In the genomic region with DNA sequence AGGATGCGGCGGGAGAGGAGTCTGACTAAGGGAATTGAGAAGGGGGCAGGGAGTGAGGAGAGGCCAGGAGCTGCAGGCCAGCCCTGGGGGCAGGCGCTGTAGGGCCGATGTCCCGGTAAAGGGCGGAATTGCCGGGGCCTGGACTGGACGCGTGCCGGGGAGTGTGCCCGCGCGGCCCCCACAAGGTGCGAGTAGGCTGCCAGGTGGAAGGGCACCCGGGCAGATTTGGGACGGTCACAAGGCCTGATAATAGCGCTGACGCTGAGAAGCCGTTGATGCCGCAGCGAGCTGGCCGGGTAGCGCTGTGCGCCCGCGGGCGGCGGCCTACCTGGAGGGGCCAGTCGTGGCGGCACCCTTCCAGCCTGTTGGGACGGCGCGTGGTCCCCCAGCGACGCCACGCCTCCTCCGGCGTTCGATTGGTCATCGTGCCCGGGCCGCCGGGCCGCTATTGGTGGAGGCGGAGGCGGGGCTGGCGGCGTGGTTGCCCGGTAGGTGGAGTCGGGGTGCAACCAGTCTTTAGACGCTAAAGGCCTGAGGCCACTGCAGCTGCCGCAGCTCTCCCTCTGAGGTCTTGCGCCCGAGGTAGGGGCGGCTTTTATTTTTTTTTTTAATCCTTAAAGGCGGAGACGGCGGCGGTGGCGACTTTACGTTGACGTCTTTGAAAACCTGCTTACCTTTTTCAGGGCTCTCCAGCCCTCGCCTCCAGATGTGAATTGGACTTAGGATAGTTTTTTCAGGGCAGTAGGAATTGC, we compare ENCODE assay signal across 8 cellular contexts. TPM values are rescaled to one million over a fixed set of nuclear protein-coding genes. Genes with fewer than 3 reads are reported as not detected.
DNase-seq lines count a peak whose midpoint lies in the region; ATAC-seq, FAIRE-seq and TF ChIP-seq lines count a peak whose summit lies in the region.

No MANE protein-coding gene starts in this region.

- DNase-seq in SK-N-DZ (ENCODE audit: low spot score) (peak; percentile 87), K562 (ENCODE audit: extremely low read depth in 1 of 4, low spot score in 3 of 4) (peak; percentile 98 to 100 (median 99)), smooth muscle cell (lab: John Stamatoyannopoulos, UW; ENCODE audit: unreplicated experiment) (no peak), T1000 (lab: John Stamatoyannopoulos, UW) (no peak), NCI-H1694 (lab: John Stamatoyannopoulos, UW) (no peak)

- TF ChIP-seq CTCF in K562 (IDR thresholded peaks at IDR 0.05 in 2 of 3, conservative IDR thresholded peaks at IDR 0.05 in 1 of 3; ENCODE audit: insufficient read depth in 2 of 3, low read depth in 1 of 3, low read length in 3 of 3) (peak in 2 of 3 experiments; percentile 7 to 11; a peak in 1 of 6 replicates), smooth muscle cell (IDR thresholded peaks at IDR 0.05; ENCODE audit: borderline replicate concordance, insufficient read depth, poor library complexity, severe bottlenecking) (no peak)

- in situ Hi-C loops in K562 (cut with MboI) = loop anchor here (10.0 kb wide), 1 partner anchor 259 kb away; no protein-coding TSS in a partner anchor

- no TSS peak for BruUV-seq in K562 (replicated peaks; lab: Mats Ljungman, UMichigan)

- H3K27ac ChIP-seq in K562 (ENCODE audit: extremely low read depth, low read depth, low read length) = peak overlapping the region; percentile 85
- H3K27ac ChIP-seq in iPS-18a (ENCODE audit: low read length) = peak overlapping the region; percentile 78
- H3K27ac ChIP-seq in smooth muscle cell (ENCODE audit: low read depth) = peak overlapping the region; percentile 81

- CTCF ChIA-PET in K562 (lab: Yijun Ruan, JAX; ENCODE audit: low intra/inter-chr PET ratio) = interaction anchor here (0.7 kb wide), 1 partner anchor 554 kb away, joined by 3 read pairs; no protein-coding TSS in a partner anchor

- peaks cover 47 to 52% of the 10 kb centered on the region in 2 experiments for H3K4me1 ChIP-seq in K562 (replicated peaks in 1 of 2; ENCODE audit: control insufficient read depth in 2 of 2, insufficient read depth in 2 of 2, low read length in 2 of 2)
- H3K4me1 ChIP-seq in iPS-18a (ENCODE audit: control insufficient read depth, low read depth, low read length) = peaks cover 9% of the 10 kb centered on the region
- peaks cover 9% of the 10 kb centered on the region for H3K4me1 ChIP-seq in smooth muscle cell (ENCODE audit: low read depth)

- H2AFZ ChIP-seq in K562 (ENCODE audit: low read depth, low read length) = peak overlapping the region; percentile 93
- H2AFZ ChIP-seq in smooth muscle cell (ENCODE audit: low read depth) = peak overlapping the region; percentile 79

- TF ChIP-seq EP300 in K562 (IDR thresholded peaks at IDR 0.05; ENCODE audit: low read length) = no peak

- H3K79me2 ChIP-seq in K562 (ENCODE audit: control insufficient read depth, insufficient read depth, low read length) (peaks cover 59% of the 10 kb centered on the region), smooth muscle cell (ENCODE audit: low read depth) (peaks cover 47% of the 10 kb centered on the region)

- POLR2A ChIA-PET in K562 (lab: Yijun Ruan, JAX) = interaction anchor here (0.6 to 2.1 kb wide), 9 partner anchors 8 to 925 kb away, joined by 3 to 17 read pairs (median 3); a partner anchor contains a TSS

- peak; percentile 76 for ATAC-seq in GM18505 (IDR thresholded peaks at IDR 0.05; ENCODE audit: unreplicated experiment)
- peak; percentile 57 for ATAC-seq in HG02938 (IDR thresholded peaks at IDR 0.05; ENCODE audit: unreplicated experiment)
- peak; percentile 92 for ATAC-seq in K562

- H3K9ac ChIP-seq in K562 (ENCODE audit: insufficient read depth in 1 of 2, low read depth in 2 of 2, low read length in 2 of 2) (peak overlapping the region; percentile 79 to 94), iPS-18a (ENCODE audit: low read length) (peak overlapping the region; percentile 84), smooth muscle cell (ENCODE audit: low read depth) (peak overlapping the region; percentile 75)

- TF ChIP-seq RAD21 in K562 (CRISPR knock-in tag; conservative IDR thresholded peaks at IDR 0.05 in 1 of 2, IDR thresholded peaks at IDR 0.05 in 1 of 2) = no peak

- no peaks in the 10 kb centered on the region for H3F3A ChIP-seq in smooth muscle cell (ENCODE audit: low read depth)

- H3K9me3 ChIP-seq in K562 (replicated peaks; ENCODE audit: control insufficient read depth, insufficient read depth, low read depth, low read length) = no peaks in the 10 kb centered on the region
- H3K9me3 ChIP-seq in iPS-18a (ENCODE audit: control insufficient read depth, low read depth, low read length) = no peaks in the 10 kb centered on the region
- no peaks in the 10 kb centered on the region for H3K9me3 ChIP-seq in smooth muscle cell (replicated peaks; ENCODE audit: low read depth)

- peak; percentile 81 for TF ChIP-seq POLR2A in GM18505 (IDR thresholded peaks at IDR 0.05; ENCODE audit: borderline replicate concordance, extremely low read depth, insufficient read depth, insufficient read length)
- TF ChIP-seq POLR2A in K562 (conservative IDR thresholded peaks at IDR 0.05) = peak; percentile 84

- H3K9me1 ChIP-seq in K562 (ENCODE audit: control insufficient read depth, insufficient read depth, low read length) = peaks cover 11% of the 10 kb centered on the region

- H4K20me1 ChIP-seq in K562 (replicated peaks; ENCODE audit: control insufficient read depth, insufficient read depth, low read length) (peaks cover 27% of the 10 kb centered on the region), smooth muscle cell (ENCODE audit: low read depth) (peaks cover 48% of the 10 kb centered on the region)

- H3K4me3 ChIP-seq in K562 (peak overlapping the region; percentile 69), iPS-18a (ENCODE audit: low read length) (peak overlapping the region; percentile 94), smooth muscle cell (peak overlapping the region; percentile 67)

- peaks cover 12% of the 10 kb centered on the region for H3K36me3 ChIP-seq in K562 (ENCODE audit: control insufficient read depth, insufficient read depth, low read length)
- H3K36me3 ChIP-seq in iPS-18a (ENCODE audit: control insufficient read depth, low read depth, low read length) = peaks cover 2% of the 10 kb centered on the region
- no peaks in the 10 kb centered on the region for H3K36me3 ChIP-seq in smooth muscle cell (ENCODE audit: low read depth)

- intact Hi-C loops in K562 (cut with micrococcal nuclease) = loop anchor here (1.0 to 10.0 kb wide), 2 partner anchors 22 to 1071 kb away; a partner anchor contains a TSS

- H3K4me2 ChIP-seq in K562 (ENCODE audit: insufficient read depth, low read length) (peak overlapping the region; percentile 83), smooth muscle cell (peak overlapping the region; percentile 90)

- WGBS in K562 (ENCODE audit: insufficient coverage, low coverage, missing lambda C conversion rate) = under 1% methylated on average over 62 of the region's 63 CpGs
- under 1% methylated on average over 55 of the region's 63 CpGs for WGBS in smooth muscle cell (ENCODE audit: low lambda C conversion rate)

- H3K27me3 ChIP-seq in K562 (ENCODE audit: control insufficient read depth in 2 of 2, insufficient read depth in 2 of 2, low read length in 2 of 2) (peaks cover 3 to 4% of the 10 kb centered on the region in 2 experiments; a peak in 2 of 5 replicates), iPS-18a (ENCODE audit: control insufficient read depth, insufficient read depth, low read length) (no peaks in the 10 kb centered on the region), smooth muscle cell (ENCODE audit: low read depth) (no peaks in the 10 kb centered on the region)

- peak; percentile 80 for FAIRE-seq in K562 (lab: Jason Lieb, UNC)

RNA-seq across cellular contexts. Expression of a gene that starts 0.9 kb away (rescaled TPM):
- polyA plus RNA-seq in SK-N-DZ (2014; cell fraction: cytosol; rRNA removed) = 26.6 and 29.1 TPM in 2 replicates
- polyA plus RNA-seq in SK-N-DZ (2014; cell fraction: nucleus; rRNA removed) = 32.6 and 39.8 TPM in 2 replicates
- total RNA-seq in K562 (2011; cell fraction: chromatin; rRNA removed; ENCODE audit: low replicate concordance) = 16.1 and 20.6 TPM in 2 replicates
- 19.9 and 21.8 TPM in 2 replicates for total RNA-seq in K562 (2011; cell fraction: nucleolus; rRNA removed)
- 17.0 and 18.6 TPM in 2 replicates for total RNA-seq in K562 (2011; cell fraction: nucleoplasm; rRNA removed)
- total RNA-seq in K562 (2014; rRNA removed) (26.9 and 33.1 TPM in 2 replicates), K562 (2014; rRNA removed; fragmentation: Illumina TruSeq; extraction: Trizol) (26.6 and 28.6 TPM in 2 replicates), K562 (2015; rRNA removed; fragmentation: Illumina TruSeq; extraction: Trizol) (30.6 and 31.8 TPM in 2 replicates), K562 (2021) (37.5 and 39.5 TPM in 2 replicates), smooth muscle cell (18.9 and 19.1 TPM in 2 replicates)
- polyA plus RNA-seq in K562 (2011; rRNA removed) (50.9 and 51.1 TPM in 2 replicates), K562 (2014; fragmentation: Illumina TruSeq; extraction: Trizol) (38.3 and 39.1 TPM in 2 replicates), K562 (2014; fragmentation: Nextera tagmentation; extraction: Ambion mirVana) (10 to 100 TPM; 13.5 to 16.5 TPM), K562 (2014; rRNA removed) (44.0 and 48.2 TPM in 2 replicates), smooth muscle cell (18.5 and 22.2 TPM in 2 replicates)
- polyA plus RNA-seq in K562 (2011; cell fraction: cytosol; rRNA removed) = 49.2 and 60.7 TPM in 2 replicates
- polyA plus RNA-seq in K562 (2011; cell fraction: nucleus; rRNA removed) = 56.5 and 63.0 TPM in 2 replicates
- polyA plus RNA-seq in K562 (2012) = 33.9 and 36.0 TPM in 2 replicates
- polyA minus RNA-seq in K562 (2011; rRNA and poly(A)+ RNA removed) = 38.9 and 43.8 TPM in 2 replicates
- polyA minus RNA-seq in K562 (2011; cell fraction: cytosol; rRNA and poly(A)+ RNA removed) = 23.8 and 29.4 TPM in 2 replicates
- polyA minus RNA-seq in K562 (2011; cell fraction: nucleus; rRNA and poly(A)+ RNA removed) = 11.4 and 19.7 TPM in 2 replicates

RNA-seq across cellular contexts. Expression of a gene that starts 22.4 kb away (rescaled TPM):
- polyA plus RNA-seq in SK-N-DZ (2014; cell fraction: cytosol; rRNA removed) = 2,861 and 2,894 TPM in 2 replicates
- polyA plus RNA-seq in SK-N-DZ (2014; cell fraction: nucleus; rRNA removed) = 1,186 and 1,691 TPM in 2 replicates
- 667 and 738 TPM in 2 replicates for total RNA-seq in K562 (2011; cell fraction: chromatin; rRNA removed; ENCODE audit: low replicate concordance)
- total RNA-seq in K562 (2011; cell fraction: nucleolus; rRNA removed) = 932 and 1,080 TPM in 2 replicates
- 1,386 and 2,499 TPM in 2 replicates for total RNA-seq in K562 (2011; cell fraction: nucleoplasm; rRNA removed)
- total RNA-seq in K562 (2014; rRNA removed) (2,954 and 3,368 TPM in 2 replicates), K562 (2014; rRNA removed; fragmentation: Illumina TruSeq; extraction: Trizol) (2,627 and 2,725 TPM in 2 replicates), K562 (2015; rRNA removed; fragmentation: Illumina TruSeq; extraction: Trizol) (2,157 and 2,290 TPM in 2 replicates), K562 (2021) (2,714 and 2,919 TPM in 2 replicates), smooth muscle cell (1,254 and 1,284 TPM in 2 replicates)
- polyA plus RNA-seq in K562 (2011; rRNA removed) (4,272 and 5,659 TPM in 2 replicates), K562 (2014; fragmentation: Illumina TruSeq; extraction: Trizol) (3,113 and 3,517 TPM in 2 replicates), K562 (2014; fragmentation: Nextera tagmentation; extraction: Ambion mirVana) (1,000 to 10,000 TPM; 2,672 to 2,730 TPM), K562 (2014; rRNA removed) (3,291 and 3,996 TPM in 2 replicates), smooth muscle cell (355 and 407 TPM in 2 replicates)
- 6,070 and 7,346 TPM in 2 replicates for polyA plus RNA-seq in K562 (2011; cell fraction: cytosol; rRNA removed)
- polyA plus RNA-seq in K562 (2011; cell fraction: nucleus; rRNA removed) = 1,863 and 2,598 TPM in 2 replicates
- 2,505 and 3,684 TPM in 2 replicates for polyA plus RNA-seq in K562 (2012)
- 2,013 and 2,369 TPM in 2 replicates for polyA minus RNA-seq in K562 (2011; rRNA and poly(A)+ RNA removed)
- 890 and 971 TPM in 2 replicates for polyA minus RNA-seq in K562 (2011; cell fraction: cytosol; rRNA and poly(A)+ RNA removed)
- polyA minus RNA-seq in K562 (2011; cell fraction: nucleus; rRNA and poly(A)+ RNA removed) = 389 and 699 TPM in 2 replicates

RNA-seq across cellular contexts. Expression of a gene that starts 54.6 kb away (rescaled TPM):
- polyA plus RNA-seq in SK-N-DZ (2014; cell fraction: cytosol; rRNA removed) = not detected in 2 replicates
- not detected in 2 replicates for polyA plus RNA-seq in SK-N-DZ (2014; cell fraction: nucleus; rRNA removed)
- not detected in 2 replicates for total RNA-seq in K562 (2011; cell fraction: chromatin; rRNA removed; ENCODE audit: low replicate concordance)
- not detected in 2 replicates for total RNA-seq in K562 (2011; cell fraction: nucleolus; rRNA removed)
- not detected in 2 replicates for total RNA-seq in K562 (2011; cell fraction: nucleoplasm; rRNA removed)
- total RNA-seq in K562 (2014; rRNA removed) = not detected in 2 replicates
- total RNA-seq in K562 (2014; rRNA removed; fragmentation: Illumina TruSeq; extraction: Trizol) = not detected in 2 replicates
- not detected in 2 replicates for total RNA-seq in K562 (2015; rRNA removed; fragmentation: Illumina TruSeq; extraction: Trizol)
- total RNA-seq in K562 (2021) = not detected in 2 replicates
- not detected in 2 replicates for polyA plus RNA-seq in K562 (2011; rRNA removed)
- 0.04 TPM in 1 of 2 replicates, not detected in the other for polyA plus RNA-seq in K562 (2011; cell fraction: cytosol; rRNA removed)
- polyA plus RNA-seq in K562 (2011; cell fraction: nucleus; rRNA removed) = not detected in 2 replicates
- 0.09 TPM in 1 of 2 replicates, not detected in the other for polyA plus RNA-seq in K562 (2012)
- polyA plus RNA-seq in K562 (2014; fragmentation: Illumina TruSeq; extraction: Trizol) = not detected in 2 replicates
- not detected for polyA plus RNA-seq in K562 (2014; fragmentation: Nextera tagmentation; extraction: Ambion mirVana)
- not detected in 2 replicates for polyA plus RNA-seq in K562 (2014; rRNA removed)
- polyA minus RNA-seq in K562 (2011; rRNA and poly(A)+ RNA removed) = not detected in 2 replicates
- polyA minus RNA-seq in K562 (2011; cell fraction: cytosol; rRNA and poly(A)+ RNA removed) = not detected in 2 replicates
- polyA minus RNA-seq in K562 (2011; cell fraction: nucleus; rRNA and poly(A)+ RNA removed) = not detected in 2 replicates
- not detected in 2 replicates for total RNA-seq in smooth muscle cell
- not detected in 2 replicates for polyA plus RNA-seq in smooth muscle cell

Comparison
In these comparisons a context has a peak if more than half of its experiments do, and no peak if none do; other contexts are left out.
1. DNase-seq: peak in SK-N-DZ (single experiment) and K562 (4 of 4); none in smooth muscle cell (single experiment), T1000 (single experiment) and NCI-H1694 (single experiment).
2. Peak in every context shown above with its lines, with median percentiles within 50 percentile points of each other: ATAC-seq, H3K27ac ChIP-seq, H3K4me3 ChIP-seq and H3K9ac ChIP-seq.